ENCODE assay signal across 25 cellular contexts in the genomic region with DNA sequence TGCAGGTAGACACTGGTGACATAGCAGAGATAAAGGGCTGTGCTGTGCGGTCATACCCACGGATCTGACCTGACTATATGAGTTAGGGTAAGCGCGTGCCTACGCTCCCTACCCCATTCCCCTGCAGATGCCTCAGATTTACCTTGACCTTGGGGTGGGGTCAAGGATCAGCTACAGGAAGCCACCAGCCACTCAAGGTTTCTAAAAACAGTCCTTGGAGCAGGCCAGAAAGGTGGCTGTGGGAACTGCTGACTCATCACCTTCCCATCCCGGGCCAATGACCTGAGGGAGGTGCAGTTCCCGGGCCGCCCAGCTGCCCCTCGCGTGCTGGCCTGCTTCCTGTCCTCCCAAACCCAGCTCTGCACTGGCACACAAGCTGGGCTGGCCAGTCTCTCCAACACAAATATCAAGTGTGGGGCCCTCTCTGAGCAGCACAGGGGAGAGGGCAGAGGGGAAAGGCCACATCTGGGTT. TPM values are rescaled to one million over a fixed set of nuclear protein-coding genes. Genes with fewer than 3 reads are reported as not detected.
DNase-seq lines count a peak whose midpoint lies in the region; ATAC-seq, FAIRE-seq and TF ChIP-seq lines count a peak whose summit lies in the region.
"Had no signal": no experiment of that assay in that cellular context is flagged by ENCODE, and none has a peak within 500 bp of the region (broad histone marks: within the 10 kb centered on the region; RNA-seq: fewer than 3 reads in every experiment).

No MANE protein-coding gene starts in this region.

- WGBS in mammary epithelial cell (ENCODE audit: low coverage, missing lambda C conversion rate), result 49% methylated on average over 9 of the region's 10 CpGs
- 28 to 50% methylated on average over 7 to 10 of the region's 10 CpGs for WGBS in body of pancreas, 2 donors
- WGBS in mesendoderm (ENCODE audit: extremely low coverage, insufficient coverage, low lambda C conversion rate), result no CpG with 5 or more reads among the region's 10 CpGs

- H3K27ac ChIP-seq in mammary epithelial cell (ENCODE audit: insufficient read depth, low read depth, low read length), result no peak overlapping the region
- peak overlapping the region in 3 of 4 donors; percentile 65 to 86 (median 84) for H3K27ac ChIP-seq in body of pancreas
- no peak overlapping the region for H3K27ac ChIP-seq in mesendoderm (ENCODE audit: low read depth, low read length)
- H3K27ac ChIP-seq: left ventricle myocardium inferior, ovary, VCaP had no signal

- H3K9me3 ChIP-seq in mammary epithelial cell (replicated peaks; ENCODE audit: insufficient read depth, low read length) (no peaks in the 10 kb centered on the region), body of pancreas (no peaks in the 10 kb centered on the region)
- H3K9me3 ChIP-seq: esophagus squamous epithelium, left ventricle myocardium inferior, ovary had no signal

- no peaks in the 10 kb centered on the region for H3K9me3 Mint-ChIP-seq in MCF 10A (ENCODE audit: unreplicated experiment)
- H3K9me3 Mint-ChIP-seq: activated CD4-positive, alpha-beta memory T cell treated with anti-CD3 and anti-CD28 coated beads for 36 hours; activated naive CD4-positive, alpha-beta T cell treated with anti-CD3 and anti-CD28 coated beads, Interleukin-2, amount 10 ng/mL, durations not matched to agents 7 days and 5 days; activated T-cell treated with anti-CD3 and anti-CD28 coated beads, Interleukin-2, amount 50 U/mL, for 4 hours had no signal

- H3K36me3 Mint-ChIP-seq in MCF 10A (ENCODE audit: insufficient read depth, unreplicated experiment), result no peaks in the 10 kb centered on the region
- H3K36me3 Mint-ChIP-seq: activated naive CD4-positive, alpha-beta T cell treated with anti-CD3 and anti-CD28 coated beads, Interleukin-2, amount 10 ng/mL, durations not matched to agents 7 days and 5 days had no signal

- no peaks in the 10 kb centered on the region for H3K27me3 ChIP-seq in mammary epithelial cell (ENCODE audit: insufficient read depth, low read length)
- no peaks in the 10 kb centered on the region for H3K27me3 ChIP-seq in body of pancreas
- H3K27me3 ChIP-seq in mesendoderm (ENCODE audit: insufficient read depth, low read length, poor library complexity), result no peaks in the 10 kb centered on the region
- H3K27me3 ChIP-seq: esophagus squamous epithelium, ovary had no signal

- H3K4me3 ChIP-seq in mammary epithelial cell (replicated peaks in 1 of 3; ENCODE audit: insufficient read depth in 1 of 3, low read depth in 2 of 3, low read length in 3 of 3) (no peak overlapping the region), body of pancreas (no peak overlapping the region), mesendoderm (ENCODE audit: low read length) (no peak overlapping the region)
- H3K4me3 ChIP-seq: esophagus squamous epithelium, left ventricle myocardium inferior, ovary had no signal

- no peaks in the 10 kb centered on the region for H3K79me2 ChIP-seq in mammary epithelial cell (ENCODE audit: insufficient read depth, low read length)
- H3K79me2 ChIP-seq in mesendoderm (ENCODE audit: control insufficient read depth, insufficient read depth, low read length), result peaks cover 31% of the 10 kb centered on the region

- peak overlapping the region; percentile 50 for H3K56ac ChIP-seq in mesendoderm (ENCODE audit: low read length)

- no peak for FAIRE-seq in urothelium cell line (lab: Jason Lieb, UNC)

- H3K27ac Mint-ChIP-seq in MCF 10A (ENCODE audit: low read depth, unreplicated experiment), result no peak overlapping the region
- H3K27ac Mint-ChIP-seq: activated CD4-positive, alpha-beta memory T cell treated with anti-CD3 and anti-CD28 coated beads for 36 hours; activated naive CD4-positive, alpha-beta T cell treated with anti-CD3 and anti-CD28 coated beads, Interleukin-2, amount 10 ng/mL, durations not matched to agents 7 days and 5 days had no signal

- H4K5ac ChIP-seq in mesendoderm (ENCODE audit: low read length), result no peak overlapping the region

- CTCF ChIA-PET in MCF 10A (lab: Yijun Ruan, JAX) (interaction anchor here (0.6 to 3.0 kb wide), 9 partner anchors 9 to 104 kb away, joined by 3 to 11 read pairs (median 3); no protein-coding TSS in a partner anchor), mammary epithelial cell (lab: Charles Lee; ENCODE audit: low non-redundant PET) (no interaction called here)

- dilution Hi-C loops in mammary epithelial cell (cut with HindIII; ENCODE audit: low sequenced_read_pairs), result no loop called here

- H3K4me2 ChIP-seq in mammary epithelial cell (ENCODE audit: insufficient read depth, low read depth, low read length), result no peak overlapping the region
- no peak overlapping the region for H3K4me2 ChIP-seq in mesendoderm (ENCODE audit: low read length)

- H2AK5ac ChIP-seq in mesendoderm (ENCODE audit: low read length), result no peak overlapping the region

- no peak overlapping the region for H2BK120ac ChIP-seq in mesendoderm (ENCODE audit: low read depth, low read length)

- BruUV-seq in MCF 10A (replicated peaks; lab: Mats Ljungman, UMichigan), result no TSS peak
- no TSS peak for BruUV-seq in mammary epithelial cell (replicated peaks; lab: Mats Ljungman, UMichigan)

- no peak overlapping the region for H3K4me3 Mint-ChIP-seq in MCF 10A (ENCODE audit: unreplicated experiment)
- H3K4me3 Mint-ChIP-seq: activated CD4-positive, alpha-beta memory T cell treated with anti-CD3 and anti-CD28 coated beads for 36 hours; activated naive CD4-positive, alpha-beta T cell treated with anti-CD3 and anti-CD28 coated beads, Interleukin-2, amount 10 ng/mL, durations not matched to agents 7 days and 5 days; activated T-cell treated with anti-CD3 and anti-CD28 coated beads, Interleukin-2, amount 50 U/mL, for 4 hours had no signal

- ATAC-seq in body of pancreas, result no peak
- no peak for ATAC-seq in HG03442 (IDR thresholded peaks at IDR 0.05; ENCODE audit: unreplicated experiment)
- ATAC-seq: activated T-cell treated with anti-CD3 and anti-CD28 coated beads, Interleukin-2, amount 50 U/mL, for 4 hours had no signal

- H3K4ac ChIP-seq in mesendoderm (ENCODE audit: low read depth, low read length), result peak overlapping the region; percentile 19

- no peak for TF ChIP-seq POLR2A in body of pancreas (IDR thresholded peaks at IDR 0.05)

- no peak overlapping the region for H2BK15ac ChIP-seq in mesendoderm (replicated peaks; ENCODE audit: low read depth)

- POLR2A ChIA-PET in MCF 10A (lab: Yijun Ruan, JAX), result interaction anchor here (1.1 kb wide), 1 partner anchor 21 kb away, joined by 4 read pairs; no protein-coding TSS in a partner anchor

- H3K79me1 ChIP-seq in mesendoderm (ENCODE audit: low read length), result peaks cover 34% of the 10 kb centered on the region

- TF ChIP-seq CTCF in MCF 10A (IDR thresholded peaks at IDR 0.05; ENCODE audit: unreplicated experiment) (no peak), mammary epithelial cell (conservative IDR thresholded peaks at IDR 0.05 in 1 of 2, IDR thresholded peaks at IDR 0.05 in 1 of 2; ENCODE audit: extremely low read depth in 1 of 2, insufficient read depth in 1 of 2, low read depth in 1 of 2, low read length in 2 of 2) (no peak), body of pancreas (IDR thresholded peaks at IDR 0.05) (peak in 1 of 7 experiments; percentile 4)

- H3K36me3 ChIP-seq in mammary epithelial cell (ENCODE audit: insufficient read depth, low read length), result no peaks in the 10 kb centered on the region
- no peaks in the 10 kb centered on the region for H3K36me3 ChIP-seq in body of pancreas (replicated peaks in 1 of 2; ENCODE audit: insufficient read depth in 1 of 2, low read depth in 2 of 2)
- no peaks in the 10 kb centered on the region for H3K36me3 ChIP-seq in mesendoderm (ENCODE audit: control insufficient read depth, insufficient read depth, low read length)
- H3K36me3 ChIP-seq: esophagus squamous epithelium, left ventricle myocardium inferior, ovary had no signal

- H3K23ac ChIP-seq in mesendoderm (ENCODE audit: low read length), result no peak overlapping the region

- DNase-seq in MCF 10A (ENCODE audit: unreplicated experiment), result peak; percentile 61
- DNase-seq in mammary epithelial cell, result no peak
- DNase-seq in body of pancreas, result peak; percentile 43 to 71 (median 57)
- peak; percentile 59 for DNase-seq in mesendoderm
- peak; percentile 67 for DNase-seq in urothelium cell line (ENCODE audit: low spot score)
- DNase-seq in CD1c-positive myeloid dendritic cell (ENCODE audit: extremely low spot score), result no peak
- DNase-seq in D341Med (ENCODE audit: low spot score), result no peak
- DNase-seq: activated CD4-positive, alpha-beta memory T cell treated with anti-CD3 and anti-CD28 coated beads for 36 hours; activated naive CD4-positive, alpha-beta T cell treated with anti-CD3 and anti-CD28 coated beads, Interleukin-2, amount 10 ng/mL, durations not matched to agents 7 days and 5 days; activated T-cell treated with anti-CD3 and anti-CD28 coated beads, Interleukin-2, amount 50 U/mL, for 4 hours; aorta; C1 segment of cervical spinal cord; DMS53; effector memory CD4-positive, alpha-beta T cell; esophagus squamous epithelium; Karpas-422; left ventricle myocardium inferior; NCI-H1092 treated with DMSO at 0.1 percent for 48 hours; NCI-H2081 treated with DMSO at 0.1 percent for 48 hours; NCI-H524; ovary; SHP77; stimulated activated CD4-positive, alpha-beta T cell treated with anti-CD3 and anti-CD28 coated beads, Interleukin-1b, Interleukin-23, amount 100 ng/mL, for 48 hours had no signal

- intact Hi-C loops in MCF 10A (cut with micrococcal nuclease), result loop anchor here (10.0 kb wide), 1 partner anchor 699 kb away; no protein-coding TSS in a partner anchor
- intact Hi-C loops in mammary epithelial cell (cut with micrococcal nuclease), result no loop called here
- intact Hi-C loops in body of pancreas (cut with DNase I), result no loop called here

- no peak overlapping the region for H3K18ac ChIP-seq in mesendoderm (ENCODE audit: low read length)

- no peak overlapping the region for H2BK5ac ChIP-seq in mesendoderm (ENCODE audit: low read length)

- H3K4me1 Mint-ChIP-seq in MCF 10A (ENCODE audit: insufficient read depth, unreplicated experiment), result peaks cover 30% of the 10 kb centered on the region

- H3K27me3 Mint-ChIP-seq in MCF 10A (ENCODE audit: insufficient read depth, unreplicated experiment), result no peaks in the 10 kb centered on the region
- H3K27me3 Mint-ChIP-seq: activated CD4-positive, alpha-beta memory T cell treated with anti-CD3 and anti-CD28 coated beads for 36 hours; activated naive CD4-positive, alpha-beta T cell treated with anti-CD3 and anti-CD28 coated beads, Interleukin-2, amount 10 ng/mL, durations not matched to agents 7 days and 5 days had no signal

- no peak overlapping the region for H2AFZ ChIP-seq in mammary epithelial cell (ENCODE audit: low read depth, low read length)

- no peak overlapping the region for H4K8ac ChIP-seq in mesendoderm (ENCODE audit: low read depth, low read length)

- H3K9ac ChIP-seq in mammary epithelial cell (ENCODE audit: insufficient read depth, low read length) (no peak overlapping the region), mesendoderm (ENCODE audit: low read length) (no peak overlapping the region)

- no peaks in the 10 kb centered on the region for H4K20me1 ChIP-seq in mammary epithelial cell (ENCODE audit: insufficient read depth, low read length)

- in situ Hi-C loops in mammary epithelial cell (cut with MboI; ENCODE audit: low sequenced_read_pairs in 2 of 2), result no loop called here

- peaks cover 20% of the 10 kb centered on the region for H3K4me1 ChIP-seq in mammary epithelial cell (ENCODE audit: insufficient read depth, low read length)
- H3K4me1 ChIP-seq in body of pancreas, result peaks cover 100% of the 10 kb centered on the region
- H3K4me1 ChIP-seq in mesendoderm (ENCODE audit: control insufficient read depth, low read depth, low read length), result peaks cover 33% of the 10 kb centered on the region
- H3K4me1 ChIP-seq: left ventricle myocardium inferior had no signal

RNA-seq across cellular contexts. Expression of a gene that starts 23.0 kb away (rescaled TPM):
- total RNA-seq in MCF 10A (2022) (1.3 and 2.6 TPM in 2 replicates), mammary epithelial cell (1 to 10 TPM in 1 of 2 donors, not detected in 1; 1.3 TPM), body of pancreas (10 to 100 TPM; 16.9 to 31.0 TPM)
- polyA plus RNA-seq in mammary epithelial cell, result 0.40 TPM
- polyA minus RNA-seq in mammary epithelial cell, result not detected
- 8.2 TPM for polyA plus RNA-seq in mesendoderm (2013, experiment 1 of 2)
- 8.3 TPM for polyA plus RNA-seq in mesendoderm (2013, experiment 2 of 2)

Comparison
In these comparisons a context has a peak if more than half of its experiments do, and no peak if none do; other contexts are left out.
1. DNase-seq: peak in MCF 10A (single experiment), body of pancreas (4 of 4), mesendoderm (single experiment) and urothelium cell line (single experiment); none in mammary epithelial cell (single experiment), CD1c-positive myeloid dendritic cell (single experiment) and D341Med (single experiment).
2. H3K27ac ChIP-seq: peak in body of pancreas (3 of 4); none in mammary epithelial cell (single experiment) and mesendoderm (single experiment).